Comparison of ENCODE assay signal across 8 cellular contexts in the genomic region with DNA sequence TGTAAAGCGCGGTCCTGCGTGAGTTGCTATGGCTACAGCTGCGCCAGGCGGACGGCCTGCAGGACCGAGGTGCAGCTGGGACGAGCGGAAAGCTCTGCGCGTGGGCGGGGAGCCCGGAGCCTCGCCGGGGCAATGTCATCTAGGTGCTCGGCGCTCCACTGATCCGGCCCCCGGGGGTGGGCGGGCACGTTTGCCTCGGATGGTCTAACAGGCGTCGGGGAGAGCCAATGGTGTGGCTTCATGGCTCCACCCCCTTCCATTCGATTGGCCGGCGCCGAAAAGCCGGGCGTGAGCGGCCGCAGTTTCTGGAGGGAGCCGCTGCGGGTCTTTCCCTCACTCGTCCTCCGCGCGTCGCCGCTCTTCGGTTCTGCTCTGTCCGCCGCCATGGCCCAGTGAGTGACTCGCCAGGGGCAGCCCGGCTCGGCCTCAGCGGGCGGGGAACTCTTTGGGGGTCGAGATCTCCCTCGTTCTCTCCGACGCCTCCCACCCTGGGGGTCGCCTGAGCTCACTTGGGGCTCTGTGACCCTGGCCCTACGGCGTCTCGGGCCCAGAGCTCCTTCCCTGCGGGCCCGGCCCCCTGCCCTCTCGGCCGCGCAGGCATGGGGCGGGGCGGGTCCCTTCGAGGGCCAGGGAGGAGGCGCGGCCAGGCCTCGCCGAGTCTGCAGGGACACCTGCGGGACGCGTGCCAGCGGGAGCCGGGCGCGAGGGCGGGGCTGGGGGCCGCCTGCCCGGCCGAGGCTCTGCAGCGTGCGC. TPM values are rescaled to one million over a fixed set of nuclear protein-coding genes. Genes with fewer than 3 reads are reported as not detected.
DNase-seq lines count a peak whose midpoint lies in the region; ATAC-seq and TF ChIP-seq lines count a peak whose summit lies in the region.

PGD (plus strand) TSS at position 331 of the 753 bp plus-strand sequence; CDS start at position 385, 54 bp downstream.

- H3K27me3 Mint-ChIP-seq in Calu3 (ENCODE audit: unreplicated experiment) (no peaks in the 10 kb centered on the region), endothelial cell (ENCODE audit: unreplicated experiment) (peaks cover 3% of the 10 kb centered on the region)

- CTCF ChIA-PET in Calu3 (lab: Charles Lee) = interaction anchor here (0.6 to 1.9 kb wide), 5 partner anchors 8 to 172 kb away, joined by 3 to 6 read pairs (median 3); no protein-coding TSS in a partner anchor

- H3K9me2 ChIP-seq in OCI-LY1 (ENCODE audit: low read depth, low read length) = no peaks in the 10 kb centered on the region

- H3K4me3 Mint-ChIP-seq in Calu3 (ENCODE audit: low read depth, unreplicated experiment) (peak within 1 kb of the TSS; percentile 80), endothelial cell (ENCODE audit: unreplicated experiment) (peak within 1 kb of the TSS; percentile 97)

- peaks cover 5% of the 10 kb centered on the region; the same call in 1 of the 2 replicates for H3K9me3 ChIP-seq in HUES64 (ENCODE audit: insufficient read depth, low read depth, low read length)
- 0 out of 2 replicates have a peak, but pooled peaks cover 4% of the 10 kb centered on the region for H3K9me3 ChIP-seq in OCI-LY1 (ENCODE audit: low read length)

- H3K4me3 ChIP-seq in HUES64 (ENCODE audit: low read length) (peak within 1 kb of the TSS; percentile 75), OCI-LY1 (ENCODE audit: low read depth, low read length, poor library complexity, severe bottlenecking) (peak within 1 kb of the TSS; percentile 67)

- H3K27ac ChIP-seq in HUES64 (ENCODE audit: low read depth, low read length) (peak within 1 kb of the TSS; percentile 97), OCI-LY1 (ENCODE audit: low read depth, low read length, poor library complexity, severe bottlenecking) (peak within 1 kb of the TSS; percentile 41)

- H4K20me1 ChIP-seq in OCI-LY1 (ENCODE audit: insufficient read depth, low read length) = no peaks in the 10 kb centered on the region

- DNase-seq in Calu3 (peak; percentile 97), endothelial cell (ENCODE audit: low spot score) (peak; percentile 98), midbrain (lab: John Stamatoyannopoulos, UW) (peak; percentile 98)
- DNase-seq in activated CD8-positive, alpha-beta memory T cell treated with anti-CD3 and anti-CD28 coated beads, Interleukin-2, amount 50 U/mL, for 48 hours = peak; percentile 98
- DNase-seq in stimulated activated CD8-positive, alpha-beta memory T cell treated with anti-CD3 and anti-CD28 coated beads, Interleukin-2, amount 100 ng/mL, for 1 hour (ENCODE audit: low read depth in 2 of 2) = peak; percentile 93 to 97

- no peaks in the 10 kb centered on the region for H3F3A ChIP-seq in OCI-LY1 (ENCODE audit: insufficient read depth, low read length)

- BruUV-seq in Calu3 (replicated peaks; lab: Mats Ljungman, UMichigan) = no TSS peak

- H3K4me1 ChIP-seq in HUES64 (ENCODE audit: insufficient read depth, low read length) (peaks cover 5% of the 10 kb centered on the region; the same call in 1 of the 2 replicates), OCI-LY1 (ENCODE audit: insufficient read depth, low read length, severe bottlenecking) (peaks cover 17% of the 10 kb centered on the region)

- no peak for TF ChIP-seq CTCF in Calu3 (IDR thresholded peaks at IDR 0.05; ENCODE audit: unreplicated experiment)
- TF ChIP-seq CTCF in OCI-LY1 (IDR thresholded peaks at IDR 0.05; ENCODE audit: low read length) = no peak
- no peak for TF ChIP-seq CTCF in endothelial cell (IDR thresholded peaks at IDR 0.05; ENCODE audit: unreplicated experiment)

- peak; percentile 92 for ATAC-seq in GM21447 (IDR thresholded peaks at IDR 0.05; ENCODE audit: unreplicated experiment)

- no peaks in the 10 kb centered on the region for H3K4me1 Mint-ChIP-seq in Calu3 (ENCODE audit: low read depth, unreplicated experiment)
- H3K4me1 Mint-ChIP-seq in endothelial cell (ENCODE audit: unreplicated experiment) = peaks cover 15% of the 10 kb centered on the region

- intact Hi-C loops in Calu3 (cut with micrococcal nuclease; ENCODE audit: unreplicated experiment) = loop anchor here (1.0 kb wide), 1 partner anchor 11 kb away; no protein-coding TSS in a partner anchor

- H2AFZ ChIP-seq in OCI-LY1 (ENCODE audit: low read length) = peak within 1 kb of the TSS; percentile 3; the same call in 1 of the 2 replicates

- H3K36me3 Mint-ChIP-seq in Calu3 (ENCODE audit: insufficient read depth, unreplicated experiment) = peaks cover 54% of the 10 kb centered on the region
- H3K36me3 Mint-ChIP-seq in endothelial cell (ENCODE audit: low read depth, unreplicated experiment) = peaks cover 18% of the 10 kb centered on the region

- H3K27ac Mint-ChIP-seq in Calu3 (ENCODE audit: unreplicated experiment) = peak within 1 kb of the TSS; percentile 63
- peak within 1 kb of the TSS; percentile 82 for H3K27ac Mint-ChIP-seq in endothelial cell (ENCODE audit: unreplicated experiment)

- H3K9me3 Mint-ChIP-seq in Calu3 (ENCODE audit: low read depth, unreplicated experiment) = no peaks in the 10 kb centered on the region
- no peaks in the 10 kb centered on the region for H3K9me3 Mint-ChIP-seq in endothelial cell (ENCODE audit: unreplicated experiment)

- H3K9ac ChIP-seq in HUES64 (ENCODE audit: low read depth, low read length) (peak within 1 kb of the TSS; percentile 93), OCI-LY1 (ENCODE audit: low read length) (peak within 1 kb of the TSS; percentile 71)

- H3K4me2 ChIP-seq in OCI-LY1 (ENCODE audit: low read length) = peak within 1 kb of the TSS; percentile 82

- peaks cover 36% of the 10 kb centered on the region for H3K36me3 ChIP-seq in HUES64 (ENCODE audit: insufficient read depth, low read length)
- peaks cover 23% of the 10 kb centered on the region for H3K36me3 ChIP-seq in OCI-LY1 (ENCODE audit: insufficient read depth, low read length)

- H3K27me3 ChIP-seq in HUES64 (ENCODE audit: insufficient read depth, low read length) (no peaks in the 10 kb centered on the region), OCI-LY1 (ENCODE audit: insufficient read depth, low read length) (no peaks in the 10 kb centered on the region)

- H3K79me2 ChIP-seq in OCI-LY1 (ENCODE audit: insufficient read depth, low read length) = no peaks in the 10 kb centered on the region

- WGBS in HUES64 = under 1% methylated on average over 81 of the region's 81 CpGs

RNA-seq across cellular contexts. Expression of gene PGD, which starts in this region (rescaled TPM):
- 142 and 155 TPM in 2 replicates for total RNA-seq in Calu3 (2022)
- 329 TPM for polyA plus RNA-seq in HUES64 (2013, experiment 1 of 2)
- 321 TPM for polyA plus RNA-seq in HUES64 (2013, experiment 2 of 2)
- 196 TPM for total RNA-seq in endothelial cell (ENCODE audit: unreplicated experiment)

Comparison
In these comparisons a context has a peak if more than half of its experiments do, and no peak if none do; other contexts are left out.
1. Peak in every context shown above with its lines: DNase-seq, ATAC-seq, H3K4me3 ChIP-seq and H3K27ac ChIP-seq.